ENCODE assay signal across 26 cellular contexts in the genomic region with DNA sequence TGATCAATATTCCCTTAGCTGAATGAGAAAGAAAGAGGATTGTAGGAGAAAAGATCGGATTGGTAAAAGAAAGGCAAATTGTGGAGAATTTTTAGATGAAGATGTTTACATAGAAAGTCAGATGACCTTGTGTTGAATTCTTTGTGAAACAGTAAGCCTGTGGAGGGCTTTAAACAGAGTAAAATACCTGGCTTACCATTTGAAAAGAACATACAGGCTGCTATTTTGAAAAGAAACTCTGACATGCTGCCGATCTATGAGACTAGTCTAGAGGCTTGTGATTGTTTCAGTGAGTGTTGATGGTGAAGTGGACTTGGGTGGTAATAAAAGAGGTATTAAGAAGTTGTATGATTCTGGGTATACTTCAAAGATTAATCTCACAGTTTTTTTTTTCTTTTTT.
A peak's percentile ranks its signal among the peaks of the same experiment; 100 is the strongest.
DNase-seq lines count a peak whose midpoint lies in the region; ATAC-seq, FAIRE-seq and TF ChIP-seq lines count a peak whose summit lies in the region.
"Had no signal": no experiment of that assay in that cellular context is flagged by ENCODE, and none has a peak within 500 bp of the region (broad histone marks: within the 10 kb centered on the region; RNA-seq: fewer than 3 reads in every experiment).

No MANE protein-coding gene starts in this region.

- FAIRE-seq in H1 (lab: Jason Lieb, UNC) (peak; percentile 76), RCC 7860 (lab: Jason Lieb, UNC) (no peak)
- FAIRE-seq: A549, GM12891, GM18507 had no signal

- H4K20me1 ChIP-seq in H9 (ENCODE audit: control insufficient read depth, insufficient read depth, insufficient read length): no peaks in the 10 kb centered on the region
- no peaks in the 10 kb centered on the region for H4K20me1 ChIP-seq in H1 (replicated peaks in 1 of 2; ENCODE audit: control insufficient read depth in 1 of 2, insufficient read depth in 2 of 2, low read length in 2 of 2)
- H4K20me1 ChIP-seq in neural progenitor cell (ENCODE audit: low read depth): no peaks in the 10 kb centered on the region
- H4K20me1 ChIP-seq in GM23248 (ENCODE audit: insufficient read depth): no peaks in the 10 kb centered on the region
- H4K20me1 ChIP-seq: BLaER1 treated with 17β-estradiol and CSF1 and Interleukin-3, amounts not matched to agents 10 nM and 100 nM had no signal

- H3T11ph ChIP-seq in H9 (ENCODE audit: low read length): no peak overlapping the region

- H3K23me2 ChIP-seq in H9 (ENCODE audit: insufficient read length, low read depth, low read length, poor library complexity, severe bottlenecking): no peaks in the 10 kb centered on the region
- H3K23me2 ChIP-seq in H1 (ENCODE audit: low read depth, low read length): no peaks in the 10 kb centered on the region

- no peak overlapping the region for H2BK15ac ChIP-seq in H9 (ENCODE audit: low read depth, low read length)
- no peak overlapping the region for H2BK15ac ChIP-seq in H1 (ENCODE audit: low read length)

- CTCF ChIA-PET in H1 (lab: Charles Lee; ENCODE audit: partially characterized antibody): no interaction called here

- H3K27ac ChIP-seq in H9 (ENCODE audit: insufficient read length, low read depth, low read length): no peak overlapping the region
- no peak overlapping the region for H3K27ac ChIP-seq in H1 (ENCODE audit: low read depth, low read length)
- H3K27ac ChIP-seq in iPS-18a (ENCODE audit: low read length): no peak overlapping the region
- no peak overlapping the region for H3K27ac ChIP-seq in neural progenitor cell
- no peak overlapping the region for H3K27ac ChIP-seq in GM23248
- H3K27ac ChIP-seq: A549; BLaER1 treated with 17β-estradiol and CSF1 and Interleukin-3, amounts not matched to agents 10 nM and 100 nM had no signal

- TF ChIP-seq EP300 in H1 (IDR thresholded peaks at IDR 0.05; ENCODE audit: borderline replicate concordance in 1 of 2, low read depth in 2 of 2, low read length in 2 of 2): no peak

- ATAC-seq in GM19455 (IDR thresholded peaks at IDR 0.05; ENCODE audit: unreplicated experiment): no peak
- ATAC-seq: A549, HCT116 had no signal

- H3K18ac ChIP-seq in H9 (ENCODE audit: insufficient read length, low read depth, low read length) (no peak overlapping the region), H1 (ENCODE audit: extremely low read depth, low read length) (no peak overlapping the region)

- no peak for TF ChIP-seq RAD21 in H1 (IDR thresholded peaks at IDR 0.05 in 1 of 2, conservative IDR thresholded peaks at IDR 0.05 in 1 of 2; ENCODE audit: low read depth in 2 of 2, low read length in 2 of 2)

- H3K4me3 ChIP-seq in H1 (ENCODE audit: extremely low read depth in 1 of 4, insufficient read depth in 2 of 4, low read depth in 3 of 4, low read length in 4 of 4) (peak overlapping the region in 1 of 4 experiments; percentile 1; a peak in 1 of 8 replicates), iPS-18a (ENCODE audit: low read length) (peak overlapping the region; percentile 15), neural progenitor cell (no peak overlapping the region), GM23248 (no peak overlapping the region)
- H3K4me3 ChIP-seq: A549; BLaER1 treated with 17β-estradiol and CSF1 and Interleukin-3, amounts not matched to agents 10 nM and 100 nM had no signal

- peak overlapping the region; percentile 57 to 70 (median 63); a peak in 5 of 7 replicates for H3K27ac Mint-ChIP-seq in H9
- no peak overlapping the region for H3K27ac Mint-ChIP-seq in neural progenitor cell
- H3K27ac Mint-ChIP-seq: CD14-positive monocyte; CD4-positive, alpha-beta memory T cell had no signal

- POLR2A ChIA-PET in H1 (lab: Charles Lee; ENCODE audit: partially characterized antibody): no interaction called here

- H3K56ac ChIP-seq in H9 (ENCODE audit: insufficient read length, low read depth, low read length) (no peak overlapping the region), H1 (replicated peaks; ENCODE audit: insufficient read length, low read depth, low read length) (no peak overlapping the region)

- H3K27me3 Mint-ChIP-seq in H9 (ENCODE audit: low read depth): no peaks in the 10 kb centered on the region
- no peaks in the 10 kb centered on the region for H3K27me3 Mint-ChIP-seq in neural progenitor cell (ENCODE audit: insufficient read depth, low read depth)
- H3K27me3 Mint-ChIP-seq: CD4-positive, alpha-beta memory T cell had no signal

- H3K4me2 ChIP-seq in H9 (ENCODE audit: insufficient read depth, insufficient read length, low read length) (no peak overlapping the region), H1 (ENCODE audit: insufficient read depth in 1 of 2, low read depth in 2 of 2, low read length in 2 of 2) (0 out of 4 replicates have a peak overlapping the region, but pooled peaks of 1 of the 2 experiments have one; percentile 4), neural progenitor cell (no peak overlapping the region), GM23248 (ENCODE audit: unreplicated experiment) (no peak overlapping the region)
- H3K4me2 ChIP-seq: A549; BLaER1 treated with 17β-estradiol and CSF1 and Interleukin-3, amounts not matched to agents 10 nM and 100 nM had no signal

- H3K36me3 Mint-ChIP-seq in H9 (ENCODE audit: insufficient read depth in 1 of 3, low read depth in 3 of 3) (no peaks in the 10 kb centered on the region; a peak in 1 of 7 replicates), neural progenitor cell (no peaks in the 10 kb centered on the region)
- H3K36me3 Mint-ChIP-seq: CD14-positive monocyte; CD4-positive, alpha-beta memory T cell had no signal

- H3K27me3 ChIP-seq in H9 (ENCODE audit: insufficient read depth, low read length) (no peaks in the 10 kb centered on the region), H1 (replicated peaks in 1 of 4; ENCODE audit: control insufficient read depth in 3 of 4, extremely low read depth in 1 of 4, insufficient read depth in 3 of 4, low read length in 3 of 4) (no peaks in the 10 kb centered on the region), iPS-18a (ENCODE audit: control insufficient read depth, insufficient read depth, low read length) (no peaks in the 10 kb centered on the region), neural progenitor cell (no peaks in the 10 kb centered on the region), GM23248 (replicated peaks; ENCODE audit: insufficient read depth) (no peaks in the 10 kb centered on the region)
- H3K27me3 ChIP-seq: BE2C; BLaER1 treated with 17β-estradiol and CSF1 and Interleukin-3, amounts not matched to agents 10 nM and 100 nM had no signal

- H3K9me2 ChIP-seq in GM23248 (ENCODE audit: insufficient read depth): no peaks in the 10 kb centered on the region

- DNase-seq in H9 (no peak), H1 (ENCODE audit: low read depth in 1 of 2, low spot score in 2 of 2) (no peak), neural progenitor cell (ENCODE audit: low spot score) (peak; percentile 6), RPMI8226 (no peak), GM23248 (no peak), RCC 7860 (ENCODE audit: low spot score) (no peak)
- DNase-seq: 8988T; ACHN; AML-193; BE2C; Calu3; CD4-positive, alpha-beta memory T cell; COR-L47; DMS53; DMS79 treated with DMSO at 0.1 percent for 48 hours; GF-D8; GOT3; H7 had no signal

- TF ChIP-seq CTCF in H9 (conservative IDR thresholded peaks at IDR 0.05): no peak
- no peak for TF ChIP-seq CTCF in H1 (IDR thresholded peaks at IDR 0.05; ENCODE audit: control extremely low read depth in 1 of 3, insufficient read depth in 1 of 3, low read depth in 1 of 3, low read length in 3 of 3)
- no peak for TF ChIP-seq CTCF in neural progenitor cell (IDR thresholded peaks at IDR 0.05)

- no peaks in the 10 kb centered on the region for H3F3A ChIP-seq in neural progenitor cell (ENCODE audit: low read depth)
- H3F3A ChIP-seq in GM23248 (ENCODE audit: insufficient read depth): no peaks in the 10 kb centered on the region

- H2BK20ac ChIP-seq in H9 (ENCODE audit: low read depth, low read length, poor library complexity, severe bottlenecking): no peak overlapping the region
- no peak overlapping the region for H2BK20ac ChIP-seq in H1 (ENCODE audit: low read length)

- H3K23ac ChIP-seq in H9 (ENCODE audit: insufficient read length, low read depth, low read length): no peak overlapping the region
- H3K23ac ChIP-seq in H1 (ENCODE audit: insufficient read length): no peak overlapping the region

- 100% methylated on average over 1 of the region's 2 CpGs for WGBS in H9 (ENCODE audit: extremely low coverage, insufficient read length, low lambda C conversion rate)
- 19 to 100% methylated on average over 1 to 2 of the region's 2 CpGs for WGBS in H1 (ENCODE audit: extremely low coverage in 1 of 2, insufficient coverage in 1 of 2, insufficient read length in 1 of 2, insufficient replicate concordance in 2 of 2, low coverage in 1 of 2, low lambda C conversion rate in 2 of 2, missing lambda C conversion rate in 1 of 2), 2 experiments
- WGBS in GM23248 (ENCODE audit: low coverage in 1 of 2, low lambda C conversion rate in 2 of 2, missing lambda C conversion rate in 2 of 2), 2 experiments: 11 to 20% methylated on average over 2 of the region's 2 CpGs

- H2AFZ ChIP-seq in H9 (ENCODE audit: low read length) (no peak overlapping the region), H1 (ENCODE audit: low read length) (no peak overlapping the region), neural progenitor cell (replicated peaks) (no peak overlapping the region), GM23248 (no peak overlapping the region)

- H3K36me3 ChIP-seq in H1 (ENCODE audit: control insufficient read depth in 2 of 4, insufficient read depth in 4 of 4, low read length in 3 of 4) (no peaks in the 10 kb centered on the region), iPS-18a (ENCODE audit: control insufficient read depth, low read depth, low read length) (no peaks in the 10 kb centered on the region), neural progenitor cell (no peaks in the 10 kb centered on the region), GM23248 (ENCODE audit: low read depth) (no peaks in the 10 kb centered on the region)
- H3K36me3 ChIP-seq: BE2C; BLaER1 treated with 17β-estradiol and CSF1 and Interleukin-3, amounts not matched to agents 10 nM and 100 nM had no signal

- H3K4ac ChIP-seq in H9 (ENCODE audit: low read depth, low read length): no peak overlapping the region
- H3K4ac ChIP-seq in H1 (replicated peaks; ENCODE audit: insufficient read length, low read depth, low read length): no peak overlapping the region

- H2BK5ac ChIP-seq in H9 (ENCODE audit: insufficient read length, low read length) (no peak overlapping the region), H1 (ENCODE audit: low read depth, low read length) (no peak overlapping the region)

- H3K4me1 ChIP-seq in H9 (ENCODE audit: insufficient read depth, low read length) (0 out of 2 replicates have a peak, but pooled peaks cover 4% of the 10 kb centered on the region), H1 (replicated peaks in 1 of 4; ENCODE audit: control insufficient read depth in 3 of 4, insufficient read depth in 4 of 4, low read length in 3 of 4) (peaks cover 0 to 2% (median 0%) of the 10 kb centered on the region in 4 experiments; a peak in 1 of 7 replicates), iPS-18a (ENCODE audit: control insufficient read depth, low read depth, low read length) (peaks cover 12% of the 10 kb centered on the region), neural progenitor cell (peaks cover 2% of the 10 kb centered on the region), GM23248 (ENCODE audit: insufficient read depth) (no peaks in the 10 kb centered on the region)
- H3K4me1 ChIP-seq: A549; BE2C; BLaER1 treated with 17β-estradiol and CSF1 and Interleukin-3, amounts not matched to agents 10 nM and 100 nM had no signal

- H2BK120ac ChIP-seq in H9 (ENCODE audit: low read depth, low read length, poor library complexity, severe bottlenecking) (no peak overlapping the region), H1 (replicated peaks; ENCODE audit: low read depth, low read length) (no peak overlapping the region)

- in situ Hi-C loops in GM23248 (cut with MboI): no loop called here

- H3K4me1 Mint-ChIP-seq in H9: peaks cover 15 to 16% of the 10 kb centered on the region in 2 experiments
- H3K4me1 Mint-ChIP-seq in neural progenitor cell: no peaks in the 10 kb centered on the region
- H3K4me1 Mint-ChIP-seq: CD14-positive monocyte; CD4-positive, alpha-beta memory T cell had no signal

- H4K91ac ChIP-seq in H9 (ENCODE audit: insufficient read length, low read depth, low read length): no peak overlapping the region
- no peak overlapping the region for H4K91ac ChIP-seq in H1 (replicated peaks; ENCODE audit: insufficient read length, low read length)

- no peaks in the 10 kb centered on the region for H3K9me3 ChIP-seq in H9 (ENCODE audit: control insufficient read depth, low read depth, low read length)
- no peaks in the 10 kb centered on the region for H3K9me3 ChIP-seq in H1 (ENCODE audit: insufficient read depth in 2 of 2, low read depth in 1 of 2, low read length in 1 of 2)
- H3K9me3 ChIP-seq in iPS-18a (ENCODE audit: control insufficient read depth, low read depth, low read length): no peaks in the 10 kb centered on the region
- no peaks in the 10 kb centered on the region for H3K9me3 ChIP-seq in neural progenitor cell (ENCODE audit: low read depth)
- H3K9me3 ChIP-seq in GM23248 (ENCODE audit: low read depth): peaks cover 4% of the 10 kb centered on the region
- H3K9me3 ChIP-seq: A549; BE2C; BLaER1 treated with 17β-estradiol and CSF1 and Interleukin-3, amounts not matched to agents 10 nM and 100 nM had no signal

- H3K9me3 Mint-ChIP-seq in H9 (no peaks in the 10 kb centered on the region), neural progenitor cell (no peaks in the 10 kb centered on the region)

- H3K9ac ChIP-seq in H9 (ENCODE audit: extremely low read depth, insufficient read length, low read length) (no peak overlapping the region), H1 (replicated peaks in 1 of 4; ENCODE audit: extremely low read depth in 1 of 4, low read depth in 3 of 4, low read length in 3 of 4) (no peak overlapping the region), iPS-18a (ENCODE audit: low read length) (no peak overlapping the region), neural progenitor cell (no peak overlapping the region), GM23248 (no peak overlapping the region)
- H3K9ac ChIP-seq: BLaER1 treated with 17β-estradiol and CSF1 and Interleukin-3, amounts not matched to agents 10 nM and 100 nM had no signal

- H3K14ac ChIP-seq in H9 (ENCODE audit: insufficient read depth, low read length) (no peak overlapping the region), H1 (ENCODE audit: insufficient read length) (no peak overlapping the region)

- H3K79me1 ChIP-seq in H9 (ENCODE audit: insufficient read depth, low read depth, low read length, poor library complexity, severe bottlenecking) (no peaks in the 10 kb centered on the region), H1 (ENCODE audit: low read depth, low read length) (no peaks in the 10 kb centered on the region)

- H3K4me3 Mint-ChIP-seq in H9: peak overlapping the region in 1 of 2 experiments; percentile 30; a peak in 1 of 5 replicates
- H3K4me3 Mint-ChIP-seq in neural progenitor cell: no peak overlapping the region
- H3K4me3 Mint-ChIP-seq: CD14-positive monocyte; CD4-positive, alpha-beta memory T cell had no signal

- H3K79me2 ChIP-seq in H9 (ENCODE audit: insufficient read depth, low read length) (no peaks in the 10 kb centered on the region), H1 (ENCODE audit: control insufficient read depth in 1 of 2, insufficient read depth in 2 of 2, low read length in 2 of 2) (no peaks in the 10 kb centered on the region), neural progenitor cell (ENCODE audit: low read depth) (no peaks in the 10 kb centered on the region), GM23248 (ENCODE audit: insufficient read depth) (no peaks in the 10 kb centered on the region)

- H2AK5ac ChIP-seq in H9 (ENCODE audit: insufficient read length, low read length) (no peak overlapping the region), H1 (ENCODE audit: low read depth, low read length) (no peak overlapping the region)

- H4K5ac ChIP-seq in H9 (ENCODE audit: insufficient read length, low read depth, low read length) (no peak overlapping the region), H1 (ENCODE audit: insufficient read length, low read depth, low read length) (peak overlapping the region; percentile 66)

- H2BK12ac ChIP-seq in H9 (ENCODE audit: insufficient read length, low read depth, low read length): no peak overlapping the region
- no peak overlapping the region for H2BK12ac ChIP-seq in H1 (ENCODE audit: low read depth, low read length)

- H4K8ac ChIP-seq in H9 (replicated peaks; ENCODE audit: insufficient read length, low read depth, low read length) (no peak overlapping the region), H1 (ENCODE audit: extremely low read depth, insufficient read depth, low read length) (no peak overlapping the region)

- no peak for TF ChIP-seq POLR2A in H1 (IDR thresholded peaks at IDR 0.05; ENCODE audit: control extremely low read depth in 1 of 2, low read depth in 2 of 2, low read length in 2 of 2)
